Comparison of ENCODE assay signal across 27 cellular contexts in the genomic region with DNA sequence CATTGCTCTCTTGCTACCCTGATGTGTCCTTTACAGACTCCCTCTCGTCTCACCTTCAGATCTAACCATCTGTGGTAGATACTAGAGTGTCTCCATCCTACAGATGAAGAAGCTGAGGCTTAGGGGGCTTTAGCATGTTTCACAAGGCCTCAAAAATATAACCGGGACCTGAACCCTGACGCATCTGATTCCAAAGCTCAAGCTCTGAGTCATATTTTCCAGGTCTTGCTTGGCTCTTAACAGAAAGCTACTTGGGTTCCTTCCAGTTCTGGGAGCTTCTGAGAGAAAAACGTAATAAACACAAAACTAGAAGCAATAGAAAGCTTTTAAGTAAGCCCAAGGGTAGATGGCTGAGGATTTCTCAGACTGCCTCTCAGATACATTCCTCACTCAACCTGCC.
"Had no signal": no experiment of that assay in that cellular context is flagged by ENCODE, and none has a peak within 500 bp of the region (broad histone marks: within the 10 kb centered on the region; RNA-seq: fewer than 3 reads in every experiment).

No MANE protein-coding gene starts in this region.

- H3K27me3 ChIP-seq: body of pancreas, colonic mucosa, gastroesophageal sphincter, stomach, thyroid gland, upper lobe of right lung had no signal

- DNase-seq: activated CD4-positive, alpha-beta T cell treated with anti-CD3 and anti-CD28 coated beads, Interleukin-2, amount 10 ng/mL, durations not matched to agents 24 days and 14 days; activated CD4-positive, CD25-positive, alpha-beta regulatory T cell treated with anti-CD3 and anti-CD28 coated beads, Interleukin-2, amount 50 U/mL, for 72 hours; activated CD8-positive, alpha-beta T cell treated with anti-CD3 and anti-CD28 coated beads for 36 hours; activated gamma-delta T cell treated with Interleukin-2 at 50 U/mL for 16 hours; activated naive CD4-positive, alpha-beta T cell treated with anti-CD3 and anti-CD28 coated beads, Interleukin-2, amount 50 U/mL, for 16 hours; activated T-cell treated with anti-CD3 and anti-CD28 coated beads, Interleukin-2, amount 50 U/mL, for 4 hours; amniotic stem cell; body of pancreas; cerebellar nuclear complex; colonic mucosa; dorsolateral prefrontal cortex; effector memory CD4-positive, alpha-beta T cell; immature natural killer cell; mucosa of descending colon; posterior cingulate gyrus; right cardiac atrium; stimulated activated CD4-positive, alpha-beta T cell treated with anti-CD3 and anti-CD28 coated beads, Interleukin-15, amount 100 ng/mL, for 24 hours; stimulated activated CD4-positive, alpha-beta T cell treated with anti-CD3 and anti-CD28 coated beads, Interleukin-2, amount 100 ng/mL, for 24 hours; stimulated activated naive B cell treated with anti-CD40 and anti-IgM and Interleukin-4, amounts not matched to agents 10 μg/mL and 1 μg/mL and 100 μg/mL, for 72 hours; stomach; T1000; thyroid gland; upper lobe of right lung had no signal

- H3K36me3 ChIP-seq: colonic mucosa, gastroesophageal sphincter, stomach, thyroid gland, upper lobe of right lung had no signal

- H3K9me3 ChIP-seq: body of pancreas, colonic mucosa, mucosa of descending colon, thyroid gland, upper lobe of right lung had no signal

- H3K4me1 ChIP-seq: body of pancreas, colonic mucosa, gastroesophageal sphincter, stomach, thyroid gland, upper lobe of right lung had no signal

- H3K4me3 ChIP-seq: body of pancreas, colonic mucosa, dorsolateral prefrontal cortex, gastroesophageal sphincter, lung, mucosa of descending colon, stomach, thyroid gland, upper lobe of right lung had no signal

- H3K27ac ChIP-seq: body of pancreas, colonic mucosa, dorsolateral prefrontal cortex, gastroesophageal sphincter, stomach, thyroid gland, upper lobe of right lung had no signal

- ATAC-seq: activated CD8-positive, alpha-beta T cell treated with anti-CD3 and anti-CD28 coated beads for 36 hours; activated T-cell treated with anti-CD3 and anti-CD28 coated beads, Interleukin-2, amount 50 U/mL, for 4 hours; activated T-helper 17 cell treated with anti-CD3 and anti-CD28 coated beads, Interleukin-2, amount 50 U/mL, for 72 hours; body of pancreas; gastroesophageal sphincter; mucosa of descending colon; natural killer cell treated with Interleukin-12 subunit alpha and Interleukin-12 subunit beta and Interleukin-15 and Interleukin-18, amount 100 ng/mL, for 72 hours; right cardiac atrium; stimulated activated naive B cell treated with anti-CD40 and anti-IgM and Interleukin-4, amounts not matched to agents 10 μg/mL and 1 μg/mL and 100 μg/mL, for 72 hours; upper lobe of right lung had no signal
